In the genomic region with DNA sequence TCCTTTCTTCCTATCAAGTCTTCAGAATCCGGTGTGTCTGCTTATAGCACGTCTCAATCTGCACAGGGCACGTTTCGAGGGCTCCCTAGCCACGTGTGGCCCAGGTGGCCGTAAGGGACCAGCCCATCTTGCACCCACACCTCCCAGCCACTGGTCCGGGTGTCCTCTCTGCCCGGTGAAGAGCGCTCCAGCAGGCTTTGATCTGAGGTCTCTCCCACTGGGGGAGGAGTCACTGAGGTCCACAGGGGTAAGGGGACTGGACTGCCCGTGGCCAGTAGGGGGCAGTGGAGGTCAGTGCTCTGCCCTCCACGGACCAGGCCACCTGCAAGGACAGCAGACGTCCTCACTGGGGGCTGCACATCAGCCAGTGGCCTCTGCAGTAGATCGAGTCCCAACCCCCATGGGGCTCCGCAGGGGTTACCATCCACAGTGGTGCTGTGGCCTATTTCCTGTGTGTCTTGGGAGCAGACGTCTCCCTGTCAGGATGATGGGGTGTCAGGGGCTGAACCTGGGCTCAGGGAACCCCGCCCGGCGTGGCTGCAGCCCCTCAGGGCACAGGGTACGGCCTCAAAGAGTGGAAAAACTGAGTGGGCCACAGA, we compare ENCODE assay signal across 8 cellular contexts.
DNase-seq lines count a peak whose midpoint lies in the region; ATAC-seq and TF ChIP-seq lines count a peak whose summit lies in the region.

No MANE protein-coding gene starts in this region.

- peaks cover 12% of the 10 kb centered on the region for H3K4me1 ChIP-seq in lower lobe of right lung

- no peak overlapping the region for H3K4me3 Mint-ChIP-seq in activated T-helper 2 cell treated with anti-CD3 and anti-CD28 coated beads, Interferon-gamma antibody, Interleukin-2, Interleukin-4, amounts not matched to agents 10 μg/mL and 5 μg/mL and 100 μg/mL, durations not matched to agents 14 hours and 24 hours and 36 hours (ENCODE audit: low read depth)

- no peaks in the 10 kb centered on the region for H3K9me3 ChIP-seq in lower lobe of right lung

- no peaks in the 10 kb centered on the region for H3K36me3 Mint-ChIP-seq in activated T-helper 2 cell treated with anti-CD3 and anti-CD28 coated beads, Interferon-gamma antibody, Interleukin-2, Interleukin-4, amounts not matched to agents 10 μg/mL and 5 μg/mL and 100 μg/mL, durations not matched to agents 14 hours and 24 hours and 36 hours (ENCODE audit: low read depth)

- no peaks in the 10 kb centered on the region for H3K27me3 Mint-ChIP-seq in activated T-helper 2 cell treated with anti-CD3 and anti-CD28 coated beads, Interferon-gamma antibody, Interleukin-2, Interleukin-4, amounts not matched to agents 10 μg/mL and 5 μg/mL and 100 μg/mL, durations not matched to agents 14 hours and 24 hours and 36 hours (ENCODE audit: low read depth)

- H3K9me3 Mint-ChIP-seq in activated T-helper 2 cell treated with anti-CD3 and anti-CD28 coated beads, Interferon-gamma antibody, Interleukin-2, Interleukin-4, amounts not matched to agents 10 μg/mL and 5 μg/mL and 100 μg/mL, durations not matched to agents 14 hours and 24 hours and 36 hours, result no peaks in the 10 kb centered on the region

- peak; percentile 45 for DNase-seq in NCI-H2107 treated with DMSO at 0.1 percent for 48 hours (lab: John Stamatoyannopoulos, UW; ENCODE audit: unreplicated experiment)
- DNase-seq in NCI-H2107 (lab: John Stamatoyannopoulos, UW), result no peak
- peak; percentile 47 for DNase-seq in M059J (ENCODE audit: low read depth)
- peak; percentile 17 for DNase-seq in T-helper 9 cell
- no peak for DNase-seq in coronary artery (ENCODE audit: low spot score)
- peak; percentile 69 for DNase-seq in lower lobe of right lung
- DNase-seq in superior temporal gyrus (ENCODE audit: extremely low spot score), result peak; percentile 77
- DNase-seq in activated T-helper 2 cell treated with anti-CD3 and anti-CD28 coated beads, Interferon-gamma antibody, Interleukin-2, Interleukin-4, amounts not matched to agents 10 μg/mL and 5 μg/mL and 100 μg/mL, durations not matched to agents 14 hours and 24 hours and 36 hours (ENCODE audit: low spot score), result no peak

- TF ChIP-seq CTCF in coronary artery (IDR thresholded peaks at IDR 0.05) (peak; percentile 47), lower lobe of right lung (IDR thresholded peaks at IDR 0.05) (peak; percentile 86)

- no peak overlapping the region for H3K27ac Mint-ChIP-seq in activated T-helper 2 cell treated with anti-CD3 and anti-CD28 coated beads, Interferon-gamma antibody, Interleukin-2, Interleukin-4, amounts not matched to agents 10 μg/mL and 5 μg/mL and 100 μg/mL, durations not matched to agents 14 hours and 24 hours and 36 hours

- H3K4me1 Mint-ChIP-seq in activated T-helper 2 cell treated with anti-CD3 and anti-CD28 coated beads, Interferon-gamma antibody, Interleukin-2, Interleukin-4, amounts not matched to agents 10 μg/mL and 5 μg/mL and 100 μg/mL, durations not matched to agents 14 hours and 24 hours and 36 hours (ENCODE audit: low read depth), result peaks cover 4% of the 10 kb centered on the region

- peak; percentile 84 for ATAC-seq in lower lobe of right lung

- intact Hi-C loops in lower lobe of right lung (cut with DNase I), result no loop called here
- intact Hi-C loops in activated T-helper 2 cell treated with anti-CD3 and anti-CD28 coated beads, Interferon-gamma antibody, Interleukin-2, Interleukin-4, amounts not matched to agents 10 μg/mL and 5 μg/mL and 100 μg/mL, durations not matched to agents 14 hours and 24 hours and 36 hours (cut with micrococcal nuclease), result no loop called here

- H3K4me3 ChIP-seq in coronary artery (no peak overlapping the region), lower lobe of right lung (no peak overlapping the region)

- H3K36me3 ChIP-seq in lower lobe of right lung, result no peaks in the 10 kb centered on the region

- H3K27ac ChIP-seq in coronary artery (no peak overlapping the region), lower lobe of right lung (no peak overlapping the region)

- H3K27me3 ChIP-seq in lower lobe of right lung (ENCODE audit: low read depth), result no peaks in the 10 kb centered on the region

Comparison
In these comparisons a context has a peak if more than half of its experiments do, and no peak if none do; other contexts are left out.
1. DNase-seq: peak in NCI-H2107 treated with DMSO at 0.1 percent for 48 hours (single experiment), M059J (single experiment), T-helper 9 cell (single experiment), lower lobe of right lung (single experiment) and superior temporal gyrus (single experiment); none in NCI-H2107 (single experiment), coronary artery (single experiment) and activated T-helper 2 cell treated with anti-CD3 and anti-CD28 coated beads, Interferon-gamma antibody, Interleukin-2, Interleukin-4, amounts not matched to agents 10 μg/mL and 5 μg/mL and 100 μg/mL, durations not matched to agents 14 hours and 24 hours and 36 hours (single experiment).